ENCODE assay signal across 15 cellular contexts in the genomic region with DNA sequence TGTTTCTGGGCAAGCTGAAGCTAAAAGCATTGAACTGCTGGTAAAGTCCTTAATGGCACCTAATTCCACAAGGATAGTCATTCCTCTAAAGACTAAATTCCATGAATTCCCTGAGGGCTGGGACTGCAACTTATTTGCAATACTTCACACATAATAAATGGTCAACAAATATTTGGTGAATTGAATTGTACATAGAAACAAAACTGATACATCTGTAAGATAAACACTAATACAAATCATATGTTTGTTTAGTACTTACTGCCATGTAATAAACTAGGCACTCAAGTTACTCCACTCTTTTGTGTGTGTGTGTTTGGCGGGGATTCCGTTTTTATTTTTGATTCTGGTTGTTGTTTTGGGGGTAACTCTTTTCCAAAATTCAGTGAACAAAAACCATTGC.
A peak's percentile ranks its signal among the peaks of the same experiment; 100 is the strongest.
DNase-seq lines count a peak whose midpoint lies in the region; ATAC-seq and TF ChIP-seq lines count a peak whose summit lies in the region.
"Had no signal": no experiment of that assay in that cellular context is flagged by ENCODE, and none has a peak within 500 bp of the region (broad histone marks: within the 10 kb centered on the region; RNA-seq: fewer than 3 reads in every experiment).

No MANE protein-coding gene starts in this region.

- no peak for TF ChIP-seq CTCF in GM23338 (conservative IDR thresholded peaks at IDR 0.05; ENCODE audit: low read depth in 2 of 2)

- no peaks in the 10 kb centered on the region for H3K27me3 ChIP-seq in GM23338 (ENCODE audit: insufficient read depth)
- H3K27me3 ChIP-seq: SJCRH30 had no signal

- H3K4me1 Mint-ChIP-seq in GM23338, result peaks cover 7% of the 10 kb centered on the region; the same call in 2 of the 3 replicates
- H3K4me1 Mint-ChIP-seq: CD14-positive monocyte had no signal

- H3K79me2 ChIP-seq in GM23338 (replicated peaks; ENCODE audit: insufficient read depth), result no peaks in the 10 kb centered on the region

- no peaks in the 10 kb centered on the region for H4K20me1 ChIP-seq in GM23338 (replicated peaks; ENCODE audit: insufficient read depth)

- DNase-seq in SIG-M5 treated with dmso at 0.1 percent for 504 hours (lab: John Stamatoyannopoulos, UW; ENCODE audit: unreplicated experiment) (peak; percentile 15), SIG-M5 (lab: John Stamatoyannopoulos, UW) (no peak), NCI-H2029 (lab: John Stamatoyannopoulos, UW) (peak; percentile 56), NCI-H748 (lab: John Stamatoyannopoulos, UW; ENCODE audit: unreplicated experiment) (peak; percentile 37), left colon (no peak), GM23338 (ENCODE audit: low spot score) (no peak), SW 1271 (lab: John Stamatoyannopoulos, UW) (no peak)
- DNase-seq: GDM1, NCI-H187 treated with DMSO at 0.1 percent for 48 hours, NCI-H82, SJCRH30 had no signal

- ATAC-seq in left colon (peak; percentile 27), GM23338 (no peak)
- ATAC-seq: K562 had no signal

- no peak overlapping the region for H3K4me3 Mint-ChIP-seq in GM23338
- H3K4me3 Mint-ChIP-seq: CD14-positive monocyte had no signal

- H3K9me3 Mint-ChIP-seq in GM23338, result peaks cover 13% of the 10 kb centered on the region; the same call in 2 of the 3 replicates

- no peaks in the 10 kb centered on the region for H3K27me3 Mint-ChIP-seq in GM23338 (ENCODE audit: insufficient read depth, low read depth, poor library complexity)

- peaks cover 8% of the 10 kb centered on the region; the same call in 1 of the 2 replicates for H3K9me2 ChIP-seq in GM23338 (ENCODE audit: insufficient read depth)

- no peak overlapping the region for H3K27ac Mint-ChIP-seq in GM23338
- H3K27ac Mint-ChIP-seq: CD14-positive monocyte had no signal

- H3K36me3 ChIP-seq in GM23338 (ENCODE audit: insufficient read depth), result no peaks in the 10 kb centered on the region
- H3K36me3 ChIP-seq: SJCRH30 had no signal

- no peak overlapping the region for H3K4me2 ChIP-seq in GM23338
- H3K4me2 ChIP-seq: PC-9 had no signal

- intact Hi-C loops in left colon (cut with DNase I, micrococcal nuclease), result no loop called here

- H3K27ac ChIP-seq in GM23338 (ENCODE audit: low read depth), result no peak overlapping the region
- H3K27ac ChIP-seq: PC-9, RWPE1, SJCRH30 had no signal

- no peaks in the 10 kb centered on the region for H3K4me1 ChIP-seq in GM23338 (ENCODE audit: insufficient read depth)
- H3K4me1 ChIP-seq: SJCRH30 had no signal

- H2AFZ ChIP-seq in GM23338, result no peak overlapping the region
- H2AFZ ChIP-seq: PC-9 had no signal

- H3F3A ChIP-seq in GM23338 (replicated peaks; ENCODE audit: low read depth), result no peaks in the 10 kb centered on the region

- no peak overlapping the region for H3K4me3 ChIP-seq in GM23338
- H3K4me3 ChIP-seq: K562, PC-9, SJCRH30 had no signal

- no peaks in the 10 kb centered on the region for H3K36me3 Mint-ChIP-seq in GM23338 (ENCODE audit: low read depth)
- H3K36me3 Mint-ChIP-seq: CD14-positive monocyte had no signal

TF ChIP-seq in GM23338, 12 proteins besides CTCF, POLR2A, EP300 and RAD21:
- TF ChIP-seq ZNF114 (CRISPR knock-in tag; IDR thresholded peaks at IDR 0.05) (no peak), JUNB (IDR thresholded peaks at IDR 0.05; ENCODE audit: unreplicated experiment) (no peak), STAT1 (IDR thresholded peaks at IDR 0.05; ENCODE audit: unreplicated experiment) (no peak), CREB1 (CRISPR knock-in tag; IDR thresholded peaks at IDR 0.05; ENCODE audit: low read depth) (no peak), NANOG (IDR thresholded peaks at IDR 0.05; ENCODE audit: borderline replicate concordance) (no peak), ZNF331 (CRISPR knock-in tag; IDR thresholded peaks at IDR 0.05; ENCODE audit: low read depth) (no peak), EZH2 (IDR thresholded peaks at IDR 0.05; ENCODE audit: low read depth, unreplicated experiment) (no peak)
- TF ChIP-seq, protein P1, sequence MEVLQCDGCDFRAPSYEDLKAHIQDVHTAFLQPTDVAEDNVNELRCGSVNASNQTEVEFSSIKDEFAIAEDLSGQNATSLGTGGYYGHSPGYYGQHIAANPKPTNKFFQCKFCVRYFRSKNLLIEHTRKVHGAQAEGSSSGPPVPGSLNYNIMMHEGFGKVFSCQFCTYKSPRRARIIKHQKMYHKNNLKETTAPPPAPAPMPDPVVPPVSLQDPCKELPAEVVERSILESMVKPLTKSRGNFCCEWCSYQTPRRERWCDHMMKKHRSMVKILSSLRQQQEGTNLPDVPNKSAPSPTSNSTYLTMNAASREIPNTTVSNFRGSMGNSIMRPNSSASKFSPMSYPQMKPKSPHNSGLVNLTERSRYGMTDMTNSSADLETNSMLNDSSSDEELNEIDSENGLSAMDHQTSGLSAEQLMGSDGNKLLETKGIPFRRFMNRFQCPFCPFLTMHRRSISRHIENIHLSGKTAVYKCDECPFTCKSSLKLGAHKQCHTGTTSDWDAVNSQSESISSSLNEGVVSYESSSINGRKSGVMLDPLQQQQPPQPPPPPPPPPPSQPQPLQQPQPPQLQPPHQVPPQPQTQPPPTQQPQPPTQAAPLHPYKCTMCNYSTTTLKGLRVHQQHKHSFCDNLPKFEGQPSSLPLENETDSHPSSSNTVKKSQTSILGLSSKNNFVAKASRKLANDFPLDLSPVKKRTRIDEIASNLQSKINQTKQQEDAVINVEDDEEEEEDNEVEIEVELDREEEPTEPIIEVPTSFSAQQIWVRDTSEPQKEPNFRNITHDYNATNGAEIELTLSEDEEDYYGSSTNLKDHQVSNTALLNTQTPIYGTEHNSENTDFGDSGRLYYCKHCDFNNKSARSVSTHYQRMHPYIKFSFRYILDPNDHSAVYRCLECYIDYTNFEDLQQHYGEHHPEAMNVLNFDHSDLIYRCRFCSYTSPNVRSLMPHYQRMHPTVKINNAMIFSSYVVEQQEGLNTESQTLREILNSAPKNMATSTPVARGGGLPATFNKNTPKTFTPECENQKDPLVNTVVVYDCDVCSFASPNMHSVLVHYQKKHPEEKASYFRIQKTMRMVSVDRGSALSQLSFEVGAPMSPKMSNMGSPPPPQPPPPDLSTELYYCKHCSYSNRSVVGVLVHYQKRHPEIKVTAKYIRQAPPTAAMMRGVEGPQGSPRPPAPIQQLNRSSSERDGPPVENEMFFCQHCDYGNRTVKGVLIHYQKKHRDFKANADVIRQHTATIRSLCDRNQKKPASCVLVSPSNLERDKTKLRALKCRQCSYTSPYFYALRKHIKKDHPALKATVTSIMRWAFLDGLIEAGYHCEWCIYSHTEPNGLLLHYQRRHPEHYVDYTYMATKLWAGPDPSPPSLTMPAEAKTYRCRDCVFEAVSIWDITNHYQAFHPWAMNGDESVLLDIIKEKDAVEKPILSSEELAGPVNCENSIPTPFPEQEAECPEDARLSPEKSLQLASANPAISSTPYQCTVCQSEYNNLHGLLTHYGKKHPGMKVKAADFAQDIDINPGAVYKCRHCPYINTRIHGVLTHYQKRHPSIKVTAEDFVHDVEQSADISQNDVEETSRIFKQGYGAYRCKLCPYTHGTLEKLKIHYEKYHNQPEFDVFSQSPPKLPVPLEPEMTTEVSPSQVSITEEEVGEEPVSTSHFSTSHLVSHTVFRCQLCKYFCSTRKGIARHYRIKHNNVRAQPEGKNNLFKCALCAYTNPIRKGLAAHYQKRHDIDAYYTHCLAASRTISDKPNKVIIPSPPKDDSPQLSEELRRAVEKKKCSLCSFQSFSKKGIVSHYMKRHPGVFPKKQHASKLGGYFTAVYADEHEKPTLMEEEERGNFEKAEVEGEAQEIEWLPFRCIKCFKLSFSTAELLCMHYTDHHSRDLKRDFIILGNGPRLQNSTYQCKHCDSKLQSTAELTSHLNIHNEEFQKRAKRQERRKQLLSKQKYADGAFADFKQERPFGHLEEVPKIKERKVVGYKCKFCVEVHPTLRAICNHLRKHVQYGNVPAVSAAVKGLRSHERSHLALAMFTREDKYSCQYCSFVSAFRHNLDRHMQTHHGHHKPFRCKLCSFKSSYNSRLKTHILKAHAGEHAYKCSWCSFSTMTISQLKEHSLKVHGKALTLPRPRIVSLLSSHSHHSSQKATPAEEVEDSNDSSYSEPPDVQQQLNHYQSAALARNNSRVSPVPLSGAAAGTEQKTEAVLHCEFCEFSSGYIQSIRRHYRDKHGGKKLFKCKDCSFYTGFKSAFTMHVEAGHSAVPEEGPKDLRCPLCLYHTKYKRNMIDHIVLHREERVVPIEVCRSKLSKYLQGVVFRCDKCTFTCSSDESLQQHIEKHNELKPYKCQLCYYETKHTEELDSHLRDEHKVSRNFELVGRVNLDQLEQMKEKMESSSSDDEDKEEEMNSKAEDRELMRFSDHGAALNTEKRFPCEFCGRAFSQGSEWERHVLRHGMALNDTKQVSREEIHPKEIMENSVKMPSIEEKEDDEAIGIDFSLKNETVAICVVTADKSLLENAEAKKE (CRISPR knock-in tag; IDR thresholded peaks at IDR 0.05), result no peak
- TF ChIP-seq, protein P2, sequence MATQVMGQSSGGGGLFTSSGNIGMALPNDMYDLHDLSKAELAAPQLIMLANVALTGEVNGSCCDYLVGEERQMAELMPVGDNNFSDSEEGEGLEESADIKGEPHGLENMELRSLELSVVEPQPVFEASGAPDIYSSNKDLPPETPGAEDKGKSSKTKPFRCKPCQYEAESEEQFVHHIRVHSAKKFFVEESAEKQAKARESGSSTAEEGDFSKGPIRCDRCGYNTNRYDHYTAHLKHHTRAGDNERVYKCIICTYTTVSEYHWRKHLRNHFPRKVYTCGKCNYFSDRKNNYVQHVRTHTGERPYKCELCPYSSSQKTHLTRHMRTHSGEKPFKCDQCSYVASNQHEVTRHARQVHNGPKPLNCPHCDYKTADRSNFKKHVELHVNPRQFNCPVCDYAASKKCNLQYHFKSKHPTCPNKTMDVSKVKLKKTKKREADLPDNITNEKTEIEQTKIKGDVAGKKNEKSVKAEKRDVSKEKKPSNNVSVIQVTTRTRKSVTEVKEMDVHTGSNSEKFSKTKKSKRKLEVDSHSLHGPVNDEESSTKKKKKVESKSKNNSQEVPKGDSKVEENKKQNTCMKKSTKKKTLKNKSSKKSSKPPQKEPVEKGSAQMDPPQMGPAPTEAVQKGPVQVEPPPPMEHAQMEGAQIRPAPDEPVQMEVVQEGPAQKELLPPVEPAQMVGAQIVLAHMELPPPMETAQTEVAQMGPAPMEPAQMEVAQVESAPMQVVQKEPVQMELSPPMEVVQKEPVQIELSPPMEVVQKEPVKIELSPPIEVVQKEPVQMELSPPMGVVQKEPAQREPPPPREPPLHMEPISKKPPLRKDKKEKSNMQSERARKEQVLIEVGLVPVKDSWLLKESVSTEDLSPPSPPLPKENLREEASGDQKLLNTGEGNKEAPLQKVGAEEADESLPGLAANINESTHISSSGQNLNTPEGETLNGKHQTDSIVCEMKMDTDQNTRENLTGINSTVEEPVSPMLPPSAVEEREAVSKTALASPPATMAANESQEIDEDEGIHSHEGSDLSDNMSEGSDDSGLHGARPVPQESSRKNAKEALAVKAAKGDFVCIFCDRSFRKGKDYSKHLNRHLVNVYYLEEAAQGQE (IDR thresholded peaks at IDR 0.05; ENCODE audit: unreplicated experiment), result no peak

Comparison
In these comparisons a context has a peak if more than half of its experiments do, and no peak if none do; other contexts are left out.
1. DNase-seq: peak in SIG-M5 treated with dmso at 0.1 percent for 504 hours (single experiment), NCI-H2029 (single experiment) and NCI-H748 (single experiment); none in SIG-M5 (single experiment), left colon (0 of 2), GM23338 (single experiment) and SW 1271 (0 of 2).